In genomic region chr2:237515166-237515565, GRCh38 we compare ENCODE assay signal across 16 cellular contexts. TPM values are rescaled to one million over a fixed set of nuclear protein-coding genes. Genes with fewer than 3 reads are reported as not detected.
DNase-seq lines count a peak whose midpoint lies in the region; ATAC-seq and TF ChIP-seq lines count a peak whose summit lies in the region.
"Had no signal": no experiment of that assay in that cellular context is flagged by ENCODE, and none has a peak within 500 bp of the region (broad histone marks: within the 10 kb centered on the region; RNA-seq: fewer than 3 reads in every experiment).

No MANE protein-coding gene starts in this region.

- no peaks in the 10 kb centered on the region for H3K27me3 ChIP-seq in BLaER1 treated with 17β-estradiol and CSF1 and Interleukin-3, amounts not matched to agents 10 nM and 100 nM
- no peaks in the 10 kb centered on the region for H3K27me3 ChIP-seq in gastrocnemius medialis

- TF ChIP-seq CTCF in VCaP (conservative IDR thresholded peaks at IDR 0.05) = no peak
- TF ChIP-seq CTCF in gastrocnemius medialis (IDR thresholded peaks at IDR 0.05 in 4 of 5, conservative IDR thresholded peaks at IDR 0.05 in 1 of 5) = no peak

- peak; percentile 12 for ATAC-seq in left ventricle myocardium superior
- ATAC-seq in gastrocnemius medialis = peak; percentile 21 to 40
- ATAC-seq in GM21576 (IDR thresholded peaks at IDR 0.05; ENCODE audit: unreplicated experiment) = no peak
- no peak for ATAC-seq in GM18907 (IDR thresholded peaks at IDR 0.05; ENCODE audit: unreplicated experiment)

- H3K27ac ChIP-seq in BLaER1 treated with 17β-estradiol and CSF1 and Interleukin-3, amounts not matched to agents 10 nM and 100 nM = peak overlapping the region in 2 of 11 experiments; percentile 17 to 53; a peak in 3 of 22 replicates
- H3K27ac ChIP-seq in VCaP (peak overlapping the region; percentile 86; the same call in 1 of the 2 replicates), gastrocnemius medialis (peak overlapping the region; percentile 68 to 89 (median 77))
- H3K27ac ChIP-seq: PC-9 had no signal

- no peak overlapping the region for H3K4me3 ChIP-seq in BLaER1 treated with 17β-estradiol and CSF1 and Interleukin-3, amounts not matched to agents 10 nM and 100 nM
- no peak overlapping the region for H3K4me3 ChIP-seq in gastrocnemius medialis
- H3K4me3 ChIP-seq: PC-9 had no signal

- H3K36me3 ChIP-seq in BLaER1 treated with 17β-estradiol and CSF1 and Interleukin-3, amounts not matched to agents 10 nM and 100 nM = no peaks in the 10 kb centered on the region
- H3K36me3 ChIP-seq in gastrocnemius medialis = no peaks in the 10 kb centered on the region

- in situ Hi-C loops in gastrocnemius medialis (cut with MboI; ENCODE audit: low sequenced_read_pairs in 4 of 4) = loop anchor here in 1 of 4 donors (10.0 kb wide), 1 partner anchor 230 kb away; no protein-coding TSS in a partner anchor

- H3K9me3 ChIP-seq in BLaER1 treated with 17β-estradiol and CSF1 and Interleukin-3, amounts not matched to agents 10 nM and 100 nM (replicated peaks in 1 of 11) = no peaks in the 10 kb centered on the region
- H3K9me3 ChIP-seq in gastrocnemius medialis = no peaks in the 10 kb centered on the region

- H3K4me1 ChIP-seq in BLaER1 treated with 17β-estradiol and CSF1 and Interleukin-3, amounts not matched to agents 10 nM and 100 nM = peaks cover 15 to 37% (median 36%) of the 10 kb centered on the region in 10 experiments
- H3K4me1 ChIP-seq in gastrocnemius medialis = peaks cover 34 to 36% of the 10 kb centered on the region in 2 donors

- no peaks in the 10 kb centered on the region for H4K20me1 ChIP-seq in BLaER1 treated with 17β-estradiol and CSF1 and Interleukin-3, amounts not matched to agents 10 nM and 100 nM

- TF ChIP-seq POLR2A in gastrocnemius medialis (IDR thresholded peaks at IDR 0.05) = no peak

- H3K4me2 ChIP-seq in BLaER1 treated with 17β-estradiol and CSF1 and Interleukin-3, amounts not matched to agents 10 nM and 100 nM = peak overlapping the region; percentile 36 to 93 (median 81)
- H3K4me2 ChIP-seq: PC-9 had no signal

- DNase-seq in left ventricle myocardium superior (no peak), gastrocnemius medialis (no peak), HUDEP-2 (lab: John Stamatoyannopoulos, UW; ENCODE audit: unreplicated experiment in 76 of 76) (no peak)
- DNase-seq: CD4-positive, alpha-beta T cell; EL; HFFc6; Kasumi-1; NCI-H187 treated with DMSO at 0.1 percent for 48 hours; NCI-H2171; NCI-H446 treated with DMSO at 0.1 percent for 48 hours; NCI-H748 treated with DMSO at 0.1 percent for 48 hours; PC-9 had no signal

- intact Hi-C loops in left ventricle myocardium superior (cut with micrococcal nuclease) = loop anchor here (10.0 kb wide), 1 partner anchor 60 kb away; no protein-coding TSS in a partner anchor
- intact Hi-C loops in gastrocnemius medialis (cut with DNase I; ENCODE audit: low total_unique reads) = loop anchor here (10.0 kb wide), 1 partner anchor 150 kb away; no protein-coding TSS in a partner anchor

- H3K9ac ChIP-seq in BLaER1 treated with 17β-estradiol and CSF1 and Interleukin-3, amounts not matched to agents 10 nM and 100 nM = peak overlapping the region in 6 of 11 experiments; percentile 7 to 66 (median 46); a peak in 7 of 22 replicates

RNA-seq across cellular contexts. Expression of gene MLPH, which starts 28.1 kb away (rescaled TPM):
- total RNA-seq in left ventricle myocardium superior = 88.9 TPM
- total RNA-seq in gastrocnemius medialis = 1 to 10 TPM; 6.5 to 8.7 (median 7.2) TPM

RNA-seq across cellular contexts. Expression of gene PRLH, which starts 51.2 kb away (rescaled TPM):
- total RNA-seq in left ventricle myocardium superior = not detected
- total RNA-seq in gastrocnemius medialis = not detected
- total RNA-seq: CD4-positive, alpha-beta T cell; HFFc6; PC-9 had no signal

Comparison
In these comparisons a context has a peak if more than half of its experiments do, and no peak if none do; other contexts are left out.
1. ATAC-seq: peak in left ventricle myocardium superior (single experiment) and gastrocnemius medialis (2 of 2); none in GM21576 (single experiment) and GM18907 (single experiment).